Comparison of ENCODE assay signal across 25 cellular contexts in the genomic region with DNA sequence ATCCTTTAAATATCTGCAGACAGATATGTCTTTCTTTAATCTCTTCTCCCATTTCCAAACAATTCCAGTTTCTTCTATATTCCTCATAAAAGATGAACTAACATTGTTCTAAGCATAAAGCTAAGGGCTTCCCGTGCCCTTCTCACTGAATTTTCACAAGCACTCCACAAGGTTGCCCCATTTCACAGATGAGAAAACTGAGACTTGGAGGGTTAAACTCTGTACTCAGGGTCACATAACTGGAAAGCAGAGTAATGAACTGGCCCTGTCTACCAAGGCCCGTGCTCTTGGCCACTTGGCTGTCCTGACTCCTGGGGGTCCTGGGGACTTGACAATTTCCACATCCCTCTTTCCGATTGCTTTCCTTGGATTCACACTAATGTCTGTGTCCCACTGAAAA. TPM values are rescaled to one million over a fixed set of nuclear protein-coding genes. Genes with fewer than 3 reads are reported as not detected.
A peak's percentile ranks its signal among the peaks of the same experiment; 100 is the strongest.
DNase-seq lines count a peak whose midpoint lies in the region; ATAC-seq, FAIRE-seq and TF ChIP-seq lines count a peak whose summit lies in the region.
"Had no signal": no experiment of that assay in that cellular context is flagged by ENCODE, and none has a peak within 500 bp of the region (broad histone marks: within the 10 kb centered on the region; RNA-seq: fewer than 3 reads in every experiment).

No MANE protein-coding gene starts in this region.

- H2BK5ac ChIP-seq in mesenchymal stem cell (ENCODE audit: low read depth, low read length, poor library complexity, severe bottlenecking), result no peak overlapping the region

- FAIRE-seq in K562 (lab: Jason Lieb, UNC), result no peak
- FAIRE-seq: A204.1, GM18507 had no signal

- no peak overlapping the region for H3K18ac ChIP-seq in mesenchymal stem cell (ENCODE audit: low read depth in 1 of 2, low read length in 2 of 2)

- H3K9me3 ChIP-seq in K562 (replicated peaks; ENCODE audit: control insufficient read depth, insufficient read depth, low read depth, low read length) (no peaks in the 10 kb centered on the region), transverse colon (no peaks in the 10 kb centered on the region), mesenchymal stem cell (ENCODE audit: control insufficient read depth, low read length) (no peaks in the 10 kb centered on the region), SK-N-SH (no peaks in the 10 kb centered on the region)
- H3K9me3 ChIP-seq in naive thymus-derived CD4-positive, alpha-beta T cell (ENCODE audit: control insufficient read depth in 2 of 3, low read length in 3 of 3), result no peaks in the 10 kb centered on the region
- H3K9me3 ChIP-seq: ascending aorta, tibial artery had no signal

- no peak overlapping the region for H2BK12ac ChIP-seq in mesenchymal stem cell (ENCODE audit: low read length in 2 of 2)

- H2AK5ac ChIP-seq in mesenchymal stem cell (ENCODE audit: low read length, severe bottlenecking), result no peak overlapping the region

- H3K9ac ChIP-seq in K562 (ENCODE audit: insufficient read depth in 1 of 2, low read depth in 2 of 2, low read length in 2 of 2) (no peak overlapping the region), mesenchymal stem cell (ENCODE audit: low read length) (no peak overlapping the region), SK-N-SH (no peak overlapping the region)

- 83% methylated on average over 2 of the region's 3 CpGs for WGBS in K562 (ENCODE audit: insufficient coverage, low coverage, missing lambda C conversion rate)
- 75 to 83% methylated on average over 2 to 3 of the region's 3 CpGs for WGBS in transverse colon (ENCODE audit: low coverage in 1 of 2), 2 donors
- WGBS in mesenchymal stem cell, result 72% methylated on average over 3 of the region's 3 CpGs
- WGBS in SK-N-SH (ENCODE audit: low lambda C conversion rate), result 72% methylated on average over 3 of the region's 3 CpGs

- H3K79me2 ChIP-seq in K562 (ENCODE audit: control insufficient read depth, insufficient read depth, low read length) (peaks cover 53% of the 10 kb centered on the region), SK-N-SH (ENCODE audit: insufficient read depth) (peaks cover 21% of the 10 kb centered on the region; the same call in 1 of the 2 replicates)

- no peak overlapping the region for H2BK120ac ChIP-seq in mesenchymal stem cell (ENCODE audit: low read depth, low read length)

- H3K36me3 ChIP-seq in K562 (ENCODE audit: control insufficient read depth, insufficient read depth, low read length), result peaks cover 20% of the 10 kb centered on the region; the same call in 1 of the 3 replicates
- peaks cover 0 to 19% (median 5%) of the 10 kb centered on the region in 3 experiments for H3K36me3 ChIP-seq in naive thymus-derived CD4-positive, alpha-beta T cell (ENCODE audit: control insufficient read depth in 2 of 3, insufficient read depth in 3 of 3, low read length in 3 of 3)
- peaks cover 0 to 22% (median 9%) of the 10 kb centered on the region in 4 donors for H3K36me3 ChIP-seq in transverse colon
- H3K36me3 ChIP-seq in mesenchymal stem cell (ENCODE audit: control insufficient read depth in 1 of 2, insufficient read depth in 2 of 2, low read depth in 1 of 2, low read length in 2 of 2), result peaks cover 3 to 35% of the 10 kb centered on the region in 2 experiments
- H3K36me3 ChIP-seq in SK-N-SH (replicated peaks in 1 of 2; ENCODE audit: control insufficient read depth in 1 of 2, insufficient read depth in 2 of 2, low read length in 1 of 2), result peaks cover 12 to 20% of the 10 kb centered on the region in 2 experiments

- H3K36me3 Mint-ChIP-seq in activated T-cell treated with anti-CD3 and anti-CD28 coated beads, Interleukin-2, amount 50 U/mL, for 72 hours (ENCODE audit: insufficient read depth in 2 of 2), result peaks cover 2 to 10% of the 10 kb centered on the region in 2 donors
- H3K36me3 Mint-ChIP-seq in naive thymus-derived CD4-positive, alpha-beta T cell, result peaks cover 8 to 39% (median 31%) of the 10 kb centered on the region in 5 donors

- H3K4me2 ChIP-seq in K562 (ENCODE audit: insufficient read depth, low read length), result no peak overlapping the region
- H3K4me2 ChIP-seq in mesenchymal stem cell (ENCODE audit: low read length, poor library complexity, severe bottlenecking), result no peak overlapping the region
- H3K4me2 ChIP-seq in SK-N-SH, result no peak overlapping the region

- H3K4me1 ChIP-seq in K562 (replicated peaks in 1 of 2; ENCODE audit: control insufficient read depth in 2 of 2, insufficient read depth in 2 of 2, low read length in 2 of 2) (no peaks in the 10 kb centered on the region; a peak in 1 of 5 replicates), transverse colon (peaks cover 17 to 66% (median 38%) of the 10 kb centered on the region in 4 donors), mesenchymal stem cell (ENCODE audit: control insufficient read depth, insufficient read depth, low read depth, low read length) (peaks cover 2% of the 10 kb centered on the region), SK-N-SH (ENCODE audit: control insufficient read depth in 1 of 2, insufficient read depth in 2 of 2, low read depth in 1 of 2, low read length in 1 of 2) (peaks cover 0 to 2% of the 10 kb centered on the region in 2 experiments; a peak in 2 of 4 replicates)
- H3K4me1 ChIP-seq in naive thymus-derived CD4-positive, alpha-beta T cell (ENCODE audit: control insufficient read depth in 2 of 2, insufficient read depth in 2 of 2, low read length in 2 of 2), result peaks cover 7 to 49% of the 10 kb centered on the region in 2 donors

- no peak overlapping the region for H3K23ac ChIP-seq in mesenchymal stem cell (ENCODE audit: low read length in 2 of 2)

- no peaks in the 10 kb centered on the region for H3K9me3 Mint-ChIP-seq in activated T-cell treated with anti-CD3 and anti-CD28 coated beads, Interleukin-2, amount 50 U/mL, for 72 hours
- no peaks in the 10 kb centered on the region for H3K9me3 Mint-ChIP-seq in naive thymus-derived CD4-positive, alpha-beta T cell
- H3K9me3 Mint-ChIP-seq: activated CD4-positive, alpha-beta T cell treated with anti-CD3 and anti-CD28 coated beads, Interleukin-2, amount 10 ng/mL, durations not matched to agents 7 days and 5 days; dendritic cell treated with granulocyte-macrophage colony-stimulating factor and Interleukin-4, amounts not matched to agents 40 ng/mL and 50 ng/mL, for 4 days; memory B cell; stimulated activated naive CD8-positive, alpha-beta T cell treated with anti-CD3 and anti-CD28 coated beads, Interleukin-15, Interleukin-2, amounts not matched to agents 100 ng/mL and 50 ng/mL, for 24 hours had no signal

- H2BK15ac ChIP-seq in mesenchymal stem cell (ENCODE audit: low read depth, poor library complexity, severe bottlenecking), result no peak overlapping the region

- no peaks in the 10 kb centered on the region for H3K9me1 ChIP-seq in K562 (ENCODE audit: control insufficient read depth, insufficient read depth, low read length)

- no peaks in the 10 kb centered on the region for H3F3A ChIP-seq in SK-N-SH (replicated peaks; ENCODE audit: insufficient read depth)

- peaks cover 66% of the 10 kb centered on the region for H3K4me1 Mint-ChIP-seq in activated T-cell treated with anti-CD3 and anti-CD28 coated beads, Interleukin-2, amount 50 U/mL, for 72 hours (ENCODE audit: low read depth)
- peaks cover 43 to 92% (median 77%) of the 10 kb centered on the region in 7 donors for H3K4me1 Mint-ChIP-seq in naive thymus-derived CD4-positive, alpha-beta T cell

- intact Hi-C loops in K562 (cut with micrococcal nuclease) (no loop called here), transverse colon (cut with DNase I; ENCODE audit: low total_unique reads) (no loop called here)
- intact Hi-C loops in naive thymus-derived CD4-positive, alpha-beta T cell (cut with micrococcal nuclease), result loop anchor here in 1 of 2 donors (1.0 kb wide), 1 partner anchor 9 kb away; no protein-coding TSS in a partner anchor

- no peak overlapping the region for H4K91ac ChIP-seq in mesenchymal stem cell (ENCODE audit: low read length)

- DNase-seq in activated T-cell treated with anti-CD3 and anti-CD28 coated beads, Interleukin-2, amount 50 U/mL, for 72 hours, result no peak
- no peak for DNase-seq in activated T-cell treated with anti-CD3 and anti-CD28 coated beads, Interleukin-2, amount 50 U/mL, for 48 hours
- no peak for DNase-seq in K562 (ENCODE audit: extremely low read depth in 1 of 4, low spot score in 3 of 4)
- DNase-seq in naive thymus-derived CD4-positive, alpha-beta T cell, result no peak
- DNase-seq in transverse colon, result no peak
- no peak for DNase-seq in mesenchymal stem cell
- no peak for DNase-seq in SK-N-SH
- DNase-seq in UCSD-AML1 (lab: John Stamatoyannopoulos, UW; ENCODE audit: unreplicated experiment), result no peak
- DNase-seq: activated CD4-positive, alpha-beta T cell treated with anti-CD3 and anti-CD28 coated beads, Interleukin-2, amount 10 ng/mL, durations not matched to agents 7 days and 5 days; activated gamma-delta T cell; DMS79 treated with DMSO at 0.1 percent for 48 hours; glutamatergic neuron; NCI-H1092 treated with DMSO at 0.1 percent for 48 hours; NCI-H2029; NCI-H226; T-helper 2 cell; tibial artery had no signal

- TF ChIP-seq POLR2A in K562 (conservative IDR thresholded peaks at IDR 0.05) (no peak), transverse colon (IDR thresholded peaks at IDR 0.05) (no peak)

- in situ Hi-C loops in K562 (cut with MboI) (no loop called here), transverse colon (cut with MboI; ENCODE audit: low pct_ligation_motif_present in 1 of 4, low pct_unique_long_range_greater_than_20kb in 1 of 4, low sequenced_read_pairs in 3 of 4) (no loop called here)

- H3K4me3 ChIP-seq in K562 (no peak overlapping the region), transverse colon (no peak overlapping the region), mesenchymal stem cell (ENCODE audit: insufficient read depth in 1 of 2, low read depth in 1 of 2, low read length in 2 of 2) (no peak overlapping the region), SK-N-SH (ENCODE audit: low read depth in 2 of 2, low read length in 1 of 2) (no peak overlapping the region)
- no peak overlapping the region for H3K4me3 ChIP-seq in naive thymus-derived CD4-positive, alpha-beta T cell (ENCODE audit: low read length)
- H3K4me3 ChIP-seq: tibial artery had no signal

- no peak overlapping the region for H3K27ac ChIP-seq in K562 (ENCODE audit: extremely low read depth, low read depth, low read length)
- H3K27ac ChIP-seq in naive thymus-derived CD4-positive, alpha-beta T cell (ENCODE audit: low read depth, low read length), result no peak overlapping the region
- peak overlapping the region in 3 of 4 donors; percentile 11 to 76 (median 30) for H3K27ac ChIP-seq in transverse colon
- H3K27ac ChIP-seq in mesenchymal stem cell (ENCODE audit: low read length, poor library complexity, severe bottlenecking), result no peak overlapping the region
- no peak overlapping the region for H3K27ac ChIP-seq in SK-N-SH (ENCODE audit: low read depth in 2 of 2, low read length in 1 of 2)
- H3K27ac ChIP-seq: HL-60 had no signal

- H3K4me3 Mint-ChIP-seq in activated T-cell treated with anti-CD3 and anti-CD28 coated beads, Interleukin-2, amount 50 U/mL, for 72 hours, result no peak overlapping the region
- H3K4me3 Mint-ChIP-seq in naive thymus-derived CD4-positive, alpha-beta T cell, result peak overlapping the region in 5 of 10 donors; percentile 10 to 72 (median 51)
- H3K4me3 Mint-ChIP-seq: activated CD4-positive, alpha-beta T cell treated with anti-CD3 and anti-CD28 coated beads, Interleukin-2, amount 10 ng/mL, durations not matched to agents 7 days and 5 days; B cell; dendritic cell treated with granulocyte-macrophage colony-stimulating factor and Interleukin-4, amounts not matched to agents 40 ng/mL and 50 ng/mL, for 4 days; memory B cell; stimulated activated naive CD8-positive, alpha-beta T cell treated with anti-CD3 and anti-CD28 coated beads, Interleukin-15, Interleukin-2, amounts not matched to agents 100 ng/mL and 50 ng/mL, for 24 hours had no signal

- TF ChIP-seq RAD21 in K562 (CRISPR knock-in tag; conservative IDR thresholded peaks at IDR 0.05 in 1 of 2, IDR thresholded peaks at IDR 0.05 in 1 of 2), result no peak
- TF ChIP-seq RAD21 in SK-N-SH (IDR thresholded peaks at IDR 0.05; ENCODE audit: low read length), result no peak

- no peaks in the 10 kb centered on the region for H3K9me2 ChIP-seq in SK-N-SH

- H3K79me1 ChIP-seq in mesenchymal stem cell (replicated peaks; ENCODE audit: low read length, poor library complexity, severe bottlenecking), result peaks cover 15% of the 10 kb centered on the region

- no peaks in the 10 kb centered on the region for H3K27me3 Mint-ChIP-seq in activated T-cell treated with anti-CD3 and anti-CD28 coated beads, Interleukin-2, amount 50 U/mL, for 72 hours (ENCODE audit: low read depth)
- no peaks in the 10 kb centered on the region for H3K27me3 Mint-ChIP-seq in naive thymus-derived CD4-positive, alpha-beta T cell
- H3K27me3 Mint-ChIP-seq: activated CD4-positive, alpha-beta T cell treated with anti-CD3 and anti-CD28 coated beads, Interleukin-2, amount 10 ng/mL, durations not matched to agents 7 days and 5 days; B cell; dendritic cell treated with granulocyte-macrophage colony-stimulating factor and Interleukin-4, amounts not matched to agents 40 ng/mL and 50 ng/mL, for 4 days; memory B cell; stimulated activated naive CD8-positive, alpha-beta T cell treated with anti-CD3 and anti-CD28 coated beads, Interleukin-15, Interleukin-2, amounts not matched to agents 100 ng/mL and 50 ng/mL, for 24 hours had no signal

- H4K20me1 ChIP-seq in K562 (replicated peaks; ENCODE audit: control insufficient read depth, insufficient read depth, low read length) (peaks cover 26% of the 10 kb centered on the region), SK-N-SH (ENCODE audit: insufficient read depth) (peaks cover 66% of the 10 kb centered on the region)

- H3K14ac ChIP-seq in mesenchymal stem cell (ENCODE audit: low read length in 2 of 2), result no peak overlapping the region

- H3K27ac Mint-ChIP-seq in activated T-cell treated with anti-CD3 and anti-CD28 coated beads, Interleukin-2, amount 50 U/mL, for 72 hours, result peak overlapping the region; percentile 4
- peak overlapping the region in 6 of 9 donors; percentile 33 to 72 (median 48) for H3K27ac Mint-ChIP-seq in naive thymus-derived CD4-positive, alpha-beta T cell
- H3K27ac Mint-ChIP-seq: activated CD4-positive, alpha-beta T cell treated with anti-CD3 and anti-CD28 coated beads, Interleukin-2, amount 10 ng/mL, durations not matched to agents 7 days and 5 days; B cell; dendritic cell treated with granulocyte-macrophage colony-stimulating factor and Interleukin-4, amounts not matched to agents 40 ng/mL and 50 ng/mL, for 4 days; memory B cell had no signal

- no peak overlapping the region for H4K8ac ChIP-seq in mesenchymal stem cell (ENCODE audit: low read length)

- TF ChIP-seq CTCF in K562 (IDR thresholded peaks at IDR 0.05 in 2 of 3, conservative IDR thresholded peaks at IDR 0.05 in 1 of 3; ENCODE audit: insufficient read depth in 2 of 3, low read depth in 1 of 3, low read length in 3 of 3) (no peak), transverse colon (IDR thresholded peaks at IDR 0.05) (no peak), SK-N-SH (IDR thresholded peaks at IDR 0.05) (no peak)

- no peak for TF ChIP-seq EP300 in K562 (IDR thresholded peaks at IDR 0.05; ENCODE audit: low read length)
- no peak for TF ChIP-seq EP300 in transverse colon (IDR thresholded peaks at IDR 0.05; ENCODE audit: low read depth)
- TF ChIP-seq EP300 in SK-N-SH (IDR thresholded peaks at IDR 0.05; ENCODE audit: borderline replicate concordance in 1 of 2, low read depth in 1 of 2, low read length in 1 of 2), result no peak

- CTCF ChIA-PET in K562 (lab: Yijun Ruan, JAX; ENCODE audit: low intra/inter-chr PET ratio) (no interaction called here), SK-N-SH (lab: Yijun Ruan, JAX) (no interaction called here)
- CTCF ChIA-PET in naive thymus-derived CD4-positive, alpha-beta T cell (lab: Charles Lee), result interaction anchor here (1.1 kb wide), 1 partner anchor 13 kb away, joined by 3 read pairs; no protein-coding TSS in a partner anchor

- BruUV-seq in K562 (replicated peaks; lab: Mats Ljungman, UMichigan), result no TSS peak

- ATAC-seq in activated T-cell treated with anti-CD3 and anti-CD28 coated beads, Interleukin-2, amount 50 U/mL, for 72 hours (replicated peaks in 1 of 2), result no peak
- no peak for ATAC-seq in K562
- no peak for ATAC-seq in naive thymus-derived CD4-positive, alpha-beta T cell

- no peak overlapping the region for H3K4ac ChIP-seq in mesenchymal stem cell (ENCODE audit: low read depth in 1 of 2, low read length in 2 of 2)

- no peaks in the 10 kb centered on the region for H3K27me3 ChIP-seq in K562 (ENCODE audit: control insufficient read depth in 2 of 2, insufficient read depth in 2 of 2, low read length in 2 of 2)
- no peaks in the 10 kb centered on the region for H3K27me3 ChIP-seq in naive thymus-derived CD4-positive, alpha-beta T cell (ENCODE audit: control insufficient read depth in 2 of 2, insufficient read depth in 2 of 2, low read length in 2 of 2)
- H3K27me3 ChIP-seq in transverse colon, result no peaks in the 10 kb centered on the region
- no peaks in the 10 kb centered on the region for H3K27me3 ChIP-seq in mesenchymal stem cell (ENCODE audit: control insufficient read depth in 1 of 2, insufficient read depth in 1 of 2, low read length in 2 of 2)
- no peaks in the 10 kb centered on the region for H3K27me3 ChIP-seq in SK-N-SH (ENCODE audit: insufficient read depth)
- H3K27me3 ChIP-seq: ascending aorta, tibial artery had no signal

- no peak overlapping the region for H2AFZ ChIP-seq in K562 (ENCODE audit: low read depth, low read length)
- no peak overlapping the region for H2AFZ ChIP-seq in mesenchymal stem cell (ENCODE audit: low read depth, low read length)
- no peak overlapping the region for H2AFZ ChIP-seq in SK-N-SH (ENCODE audit: low read depth)

- POLR2A ChIA-PET in K562 (lab: Yijun Ruan, JAX) (interaction anchor here (0.9 to 1.3 kb wide), 2 partner anchors 14 to 16 kb away, joined by 3 to 4 read pairs; no protein-coding TSS in a partner anchor), SK-N-SH (lab: Yijun Ruan, JAX) (no interaction called here)
- POLR2A ChIA-PET in naive thymus-derived CD4-positive, alpha-beta T cell (lab: Charles Lee), result interaction anchor here (0.8 to 4.0 kb wide), 4 partner anchors 19 to 31 kb away, joined by 3 to 40 read pairs (median 12); partner anchors contain the start of gene KLF9

RNA-seq across cellular contexts. Expression of gene KLF9, which starts 25.3 kb away (rescaled TPM):
- total RNA-seq in activated T-cell treated with anti-CD3 and anti-CD28 coated beads, Interleukin-2, amount 50 U/mL, for 72 hours, result 10 to 100 TPM; 27.5 to 35.4 TPM
- 3.9 and 5.8 TPM in 2 replicates for total RNA-seq in K562 (2011; cell fraction: chromatin; rRNA removed; ENCODE audit: low replicate concordance)
- 4.7 and 6.2 TPM in 2 replicates for total RNA-seq in K562 (2011; cell fraction: nucleolus; rRNA removed)
- 5.8 and 8.8 TPM in 2 replicates for total RNA-seq in K562 (2011; cell fraction: nucleoplasm; rRNA removed)
- total RNA-seq in K562 (2014; rRNA removed) (8.5 and 9.7 TPM in 2 replicates), K562 (2014; rRNA removed; fragmentation: Illumina TruSeq; extraction: Trizol) (7.3 and 8.8 TPM in 2 replicates), K562 (2015; rRNA removed; fragmentation: Illumina TruSeq; extraction: Trizol) (4.7 and 4.8 TPM in 2 replicates), K562 (2021) (9.8 and 11.9 TPM in 2 replicates), transverse colon (100 to 1,000 TPM in 1 of 4 donors, 10 to 100 TPM in 3; 60.3 to 111 (median 82.9) TPM)
- polyA plus RNA-seq in K562 (2011; rRNA removed) (6.2 and 6.9 TPM in 2 replicates), K562 (2014; fragmentation: Illumina TruSeq; extraction: Trizol) (9.6 and 10.1 TPM in 2 replicates), K562 (2014; fragmentation: Nextera tagmentation; extraction: Ambion mirVana) (1 to 10 TPM; 3.3 to 4.8 TPM), K562 (2014; rRNA removed) (6.5 and 6.9 TPM in 2 replicates), SK-N-SH (2012; rRNA removed) (5.8 and 6.9 TPM in 2 replicates)
- 3.8 and 3.9 TPM in 2 replicates for polyA plus RNA-seq in K562 (2011; cell fraction: cytosol; rRNA removed)
- 2.6 and 2.7 TPM in 2 replicates for polyA plus RNA-seq in K562 (2011; cell fraction: nucleus; rRNA removed)
- polyA plus RNA-seq in K562 (2012), result 5.6 and 7.2 TPM in 2 replicates
- 6.8 and 8.0 TPM in 2 replicates for polyA minus RNA-seq in K562 (2011; rRNA and poly(A)+ RNA removed)
- 4.5 and 5.0 TPM in 2 replicates for polyA minus RNA-seq in K562 (2011; cell fraction: cytosol; rRNA and poly(A)+ RNA removed)
- polyA minus RNA-seq in K562 (2011; cell fraction: nucleus; rRNA and poly(A)+ RNA removed), result 3.4 and 4.4 TPM in 2 replicates
- total RNA-seq in naive thymus-derived CD4-positive, alpha-beta T cell, result 10 to 100 TPM; 12.6 to 96.7 (median 23.3) TPM
- polyA plus RNA-seq in naive thymus-derived CD4-positive, alpha-beta T cell, result 1 to 10 TPM; 2.3 to 3.5 TPM
- 31.5 TPM for polyA plus RNA-seq in mesenchymal stem cell (2013, experiment 1 of 2)
- polyA plus RNA-seq in mesenchymal stem cell (2013, experiment 2 of 2), result 32.5 TPM
- polyA plus RNA-seq in SK-N-SH (2012; cell fraction: cytosol; rRNA removed), result 5.9 and 7.6 TPM in 2 replicates
- polyA plus RNA-seq in SK-N-SH (2012; cell fraction: nucleus; rRNA removed), result 5.0 and 8.3 TPM in 2 replicates

Comparison
In these comparisons a context has a peak if more than half of its experiments do, and no peak if none do; other contexts are left out.
1. H3K27ac ChIP-seq: peak in transverse colon (3 of 4); none in K562 (single experiment), naive thymus-derived CD4-positive, alpha-beta T cell (single experiment), mesenchymal stem cell (single experiment) and SK-N-SH (0 of 2).